Comparison of ENCODE assay signal across 20 cellular contexts in genomic region chr14:24422694-24423531, GRCh38. TPM values are rescaled to one million over a fixed set of nuclear protein-coding genes. Genes with fewer than 3 reads are reported as not detected.
DNase-seq lines count a peak whose midpoint lies in the region; ATAC-seq and TF ChIP-seq lines count a peak whose summit lies in the region.
"Had no signal": no experiment of that assay in that cellular context is flagged by ENCODE, and none has a peak within 500 bp of the region (broad histone marks: within the 10 kb centered on the region; RNA-seq: fewer than 3 reads in every experiment).

No MANE protein-coding gene starts in this region.

- ATAC-seq in HG02973 (IDR thresholded peaks at IDR 0.05; ENCODE audit: unreplicated experiment) (no peak), HG02678 (IDR thresholded peaks at IDR 0.05; ENCODE audit: unreplicated experiment) (no peak)
- ATAC-seq: heart right ventricle, lower lobe of right lung, Panc1 had no signal

- H3K9me2 ChIP-seq in MM.1S (replicated peaks; ENCODE audit: insufficient read depth, low read length), result no peaks in the 10 kb centered on the region

- TF ChIP-seq RAD21 in liver (IDR thresholded peaks at IDR 0.05), result no peak

- 61% methylated on average over 11 of the region's 11 CpGs for WGBS in liver

- no peak overlapping the region for H2AFZ ChIP-seq in MM.1S (ENCODE audit: low read length)

- H3K27me3 ChIP-seq in BLaER1 (0 out of 2 replicates have a peak, but pooled peaks cover 5% of the 10 kb centered on the region), MM.1S (replicated peaks; ENCODE audit: insufficient read depth, low read length) (no peaks in the 10 kb centered on the region), liver (ENCODE audit: control insufficient read depth in 4 of 4, insufficient read depth in 4 of 4, low read length in 3 of 4) (no peaks in the 10 kb centered on the region)
- H3K27me3 ChIP-seq: uterus had no signal

- H3K36me3 ChIP-seq in BLaER1 (no peaks in the 10 kb centered on the region), MM.1S (replicated peaks; ENCODE audit: insufficient read depth, low read length) (no peaks in the 10 kb centered on the region), liver (ENCODE audit: control insufficient read depth in 4 of 4, insufficient read depth in 3 of 4, low read depth in 1 of 4, low read length in 3 of 4) (no peaks in the 10 kb centered on the region)
- H3K36me3 ChIP-seq: heart right ventricle, lower lobe of right lung, spleen, uterus had no signal

- H4K20me1 ChIP-seq in BLaER1 (no peaks in the 10 kb centered on the region), MM.1S (ENCODE audit: insufficient read depth, low read length) (no peaks in the 10 kb centered on the region)

- 0 out of 2 replicates have a peak, but pooled peaks cover 4% of the 10 kb centered on the region for H3F3A ChIP-seq in MM.1S (ENCODE audit: insufficient read depth, low read length)

- H3K27ac ChIP-seq in BLaER1 (no peak overlapping the region), MM.1S (ENCODE audit: low read length) (no peak overlapping the region), liver (ENCODE audit: low read depth in 1 of 2, low read length in 2 of 2) (no peak overlapping the region)
- H3K27ac ChIP-seq: C4-2B, heart right ventricle, lower lobe of right lung, spleen, uterus had no signal

- H3K4me2 ChIP-seq in BLaER1, result peak overlapping the region; percentile 89
- peak overlapping the region; percentile 50 for H3K4me2 ChIP-seq in MM.1S (ENCODE audit: low read depth, low read length)

- H3K4me3 ChIP-seq in BLaER1, result peak overlapping the region; percentile 32; the same call in 1 of the 2 replicates
- H3K4me3 ChIP-seq in MM.1S (ENCODE audit: low read length), result no peak overlapping the region; the same call in 1 of the 2 replicates
- H3K4me3 ChIP-seq in liver (ENCODE audit: low read depth in 1 of 3, low read length in 3 of 3), result no peak overlapping the region
- H3K4me3 ChIP-seq: heart right ventricle, lower lobe of right lung, spleen, uterus had no signal

- H3K9me3 ChIP-seq in BLaER1 (no peaks in the 10 kb centered on the region), MM.1S (replicated peaks; ENCODE audit: insufficient read depth, low read length) (no peaks in the 10 kb centered on the region), liver (ENCODE audit: control insufficient read depth in 4 of 4, low read length in 3 of 4) (no peaks in the 10 kb centered on the region)
- H3K9me3 ChIP-seq: heart right ventricle, lower lobe of right lung, spleen, uterus had no signal

- TF ChIP-seq CTCF in MM.1S (IDR thresholded peaks at IDR 0.05; ENCODE audit: low read length), result no peak
- TF ChIP-seq CTCF in liver (IDR thresholded peaks at IDR 0.05; ENCODE audit: low read depth, low read length, missing input control), result no peak

- H3K79me2 ChIP-seq in MM.1S (ENCODE audit: low read length), result no peaks in the 10 kb centered on the region

- H3K4me1 ChIP-seq in BLaER1 (peaks cover 69% of the 10 kb centered on the region), MM.1S (ENCODE audit: low read length) (peaks cover 32% of the 10 kb centered on the region), liver (ENCODE audit: control insufficient read depth in 4 of 4, insufficient read depth in 4 of 4, low read length in 3 of 4) (peaks cover 8 to 57% (median 47%) of the 10 kb centered on the region in 4 donors)
- H3K4me1 ChIP-seq: uterus had no signal

- DNase-seq in MM.1S (no peak), dermis blood vessel endothelial cell (no peak)
- DNase-seq: activated naive CD8-positive, alpha-beta T cell treated with anti-CD3 and anti-CD28 coated beads for 36 hours; H7; heart right ventricle; lower lobe of right lung; NCI-H1930; NCI-H345; nucleus accumbens; spleen; stimulated activated CD4-positive, alpha-beta T cell treated with anti-CD3 and anti-CD28 coated beads, Interleukin-4, amount 100 ng/mL, for 4 hours; substantia nigra; uterus had no signal

- H3K9ac ChIP-seq in BLaER1 (no peak overlapping the region), MM.1S (ENCODE audit: low read length) (no peak overlapping the region), liver (ENCODE audit: low read depth in 1 of 2, low read length in 2 of 2) (no peak overlapping the region)

TF ChIP-seq in liver, 16 proteins besides CTCF, POLR2A, EP300 and RAD21:
- TF ChIP-seq SP1 (IDR thresholded peaks at IDR 0.05) (peak; percentile 24), RXRA (IDR thresholded peaks at IDR 0.05) (peak in 1 of 2 donors; percentile 23), FOXA2 (IDR thresholded peaks at IDR 0.05) (no peak), HNF4A (conservative IDR thresholded peaks at IDR 0.05) (peak in 1 of 2 donors; percentile 14), NR2F2 (IDR thresholded peaks at IDR 0.05) (no peak)
- TF ChIP-seq, protein P1, sequence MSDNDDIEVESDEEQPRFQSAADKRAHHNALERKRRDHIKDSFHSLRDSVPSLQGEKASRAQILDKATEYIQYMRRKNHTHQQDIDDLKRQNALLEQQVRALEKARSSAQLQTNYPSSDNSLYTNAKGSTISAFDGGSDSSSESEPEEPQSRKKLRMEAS (IDR thresholded peaks at IDR 0.05), result no peak

RNA-seq across cellular contexts. Expression of gene CBLN3, which starts 6.6 kb away (rescaled TPM):
- total RNA-seq in liver, result under 1 TPM; 0.59 to 0.79 TPM
- under 1 TPM; 0.07 to 0.33 TPM for polyA plus RNA-seq in liver
- 0.84 and 1.0 TPM in 2 replicates for total RNA-seq in dermis blood vessel endothelial cell

RNA-seq across cellular contexts. Expression of gene KHNYN, which starts 6.8 kb away (rescaled TPM):
- total RNA-seq in liver (10 to 100 TPM; 38.2 to 40.3 TPM), dermis blood vessel endothelial cell (55.5 and 67.0 TPM in 2 replicates)
- 10 to 100 TPM in 1 of 2 donors, 1 to 10 TPM in 1; 3.0 to 11.1 TPM for polyA plus RNA-seq in liver

RNA-seq across cellular contexts. Expression of gene SDR39U1, which starts 19.7 kb away (rescaled TPM):
- total RNA-seq in liver (10 to 100 TPM; 10.8 to 17.0 TPM), dermis blood vessel endothelial cell (9.3 and 79.1 TPM in 2 replicates)
- polyA plus RNA-seq in liver, result 10 to 100 TPM; 34.9 to 50.4 TPM

RNA-seq across cellular contexts. Expression of gene NYNRIN, which starts 24.1 kb away (rescaled TPM):
- total RNA-seq in liver, result 10 to 100 TPM in 1 of 2 donors, 1 to 10 TPM in 1; 2.5 to 11.0 TPM
- under 1 TPM; 0.89 to 0.99 TPM for polyA plus RNA-seq in liver
- 12.6 and 17.0 TPM in 2 replicates for total RNA-seq in dermis blood vessel endothelial cell
- polyA plus RNA-seq: IgD-negative memory B cell had no signal

RNA-seq across cellular contexts. Expression of gene NFATC4, which starts 54.9 kb away (rescaled TPM):
- total RNA-seq in liver, result 1 to 10 TPM; 1.4 to 3.6 TPM
- polyA plus RNA-seq in liver, result 1 to 10 TPM; 1.0 to 2.2 TPM
- 8.8 and 11.1 TPM in 2 replicates for total RNA-seq in dermis blood vessel endothelial cell
